In genomic region chr6:4936681-4937041, GRCh38 we compare ENCODE assay signal across 8 cellular contexts.
DNase-seq lines count a peak whose midpoint lies in the region; ATAC-seq and TF ChIP-seq lines count a peak whose summit lies in the region.

No MANE protein-coding gene starts in this region.

- no peak overlapping the region for H3K27ac Mint-ChIP-seq in progenitor cell of endocrine pancreas

- POLR2A ChIA-PET in RWPE1 (lab: Yijun Ruan, JAX; ENCODE audit: low non-redundant PET), result no interaction called here

- no peak for ATAC-seq in HG03135 (IDR thresholded peaks at IDR 0.05; ENCODE audit: unreplicated experiment)
- ATAC-seq in GM19035 (IDR thresholded peaks at IDR 0.05; ENCODE audit: unreplicated experiment), result no peak
- ATAC-seq in GM19397 (IDR thresholded peaks at IDR 0.05; ENCODE audit: unreplicated experiment), result no peak

- DNase-seq in COR-L47 (lab: John Stamatoyannopoulos, UW) (peak; percentile 51), HPDE6-E6E7 (ENCODE audit: extremely low spot score) (peak; percentile 34), RWPE1 (ENCODE audit: low spot score) (peak; percentile 37), fibroblast of mammary gland (ENCODE audit: low read depth) (peak; percentile 73), progenitor cell of endocrine pancreas (ENCODE audit: low spot score, unreplicated experiment) (no peak)

- no peak overlapping the region for H3K4me3 Mint-ChIP-seq in progenitor cell of endocrine pancreas (ENCODE audit: low read depth)

- peak; percentile 63 for TF ChIP-seq CTCF in RWPE1 (conservative IDR thresholded peaks at IDR 0.05; ENCODE audit: low read depth)
- TF ChIP-seq CTCF in fibroblast of mammary gland (conservative IDR thresholded peaks at IDR 0.05; ENCODE audit: control insufficient read depth, insufficient read depth, low read depth, low read length), result peak; percentile 57
- TF ChIP-seq CTCF in progenitor cell of endocrine pancreas (IDR thresholded peaks at IDR 0.05; ENCODE audit: unreplicated experiment), result peak; percentile 78

- H3K27me3 Mint-ChIP-seq in progenitor cell of endocrine pancreas, result no peaks in the 10 kb centered on the region

- H3K4me1 Mint-ChIP-seq in progenitor cell of endocrine pancreas (ENCODE audit: low read depth), result peaks cover 19% of the 10 kb centered on the region

- H3K9me3 Mint-ChIP-seq in progenitor cell of endocrine pancreas (ENCODE audit: low read depth), result no peaks in the 10 kb centered on the region

- no peak overlapping the region for H3K4me3 ChIP-seq in fibroblast of mammary gland (ENCODE audit: control insufficient read depth, low read depth, low read length)

- H3K36me3 Mint-ChIP-seq in progenitor cell of endocrine pancreas (ENCODE audit: insufficient read depth), result peaks cover 10% of the 10 kb centered on the region

- CTCF ChIA-PET in RWPE1 (lab: Yijun Ruan, JAX), result no interaction called here

- no peak overlapping the region for H3K27ac ChIP-seq in RWPE1
